Comparison of ENCODE assay signal across 16 cellular contexts in the genomic region with DNA sequence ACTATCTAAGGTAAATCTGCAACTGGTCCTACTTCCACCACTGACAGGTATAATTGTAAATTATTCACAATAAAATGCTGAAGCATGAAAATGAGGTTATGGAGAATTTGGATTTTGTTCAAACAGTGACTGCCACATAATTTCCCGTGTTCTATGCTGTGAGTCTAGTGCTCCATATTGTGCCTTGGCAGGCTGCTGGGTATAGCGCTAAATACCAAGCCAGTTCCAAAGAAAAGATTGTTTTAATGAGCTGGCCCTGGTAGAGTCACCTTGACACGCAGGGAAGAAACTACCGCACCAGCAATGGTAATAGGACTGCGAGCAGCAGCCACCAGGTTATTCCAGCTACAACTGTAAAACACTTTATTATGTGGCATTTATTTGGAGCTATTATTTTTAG.
"Had no signal": no experiment of that assay in that cellular context is flagged by ENCODE, and none has a peak within 500 bp of the region (broad histone marks: within the 10 kb centered on the region; RNA-seq: fewer than 3 reads in every experiment).

No MANE protein-coding gene starts in this region.

- H3K27me3 Mint-ChIP-seq: activated CD4-positive, alpha-beta T cell treated with anti-CD3 and anti-CD28 coated beads for 36 hours; activated CD8-positive, alpha-beta T cell treated with anti-CD3 and anti-CD28 coated beads for 36 hours; activated naive CD4-positive, alpha-beta T cell treated with anti-CD3 and anti-CD28 coated beads, Interleukin-2, amount 50 U/mL, for 24 hours; memory B cell; naive thymus-derived CD4-positive, alpha-beta T cell; stimulated activated naive B cell treated with anti-CD40 and anti-IgM and Interleukin-4, amounts not matched to agents 10 μg/mL and 1 μg/mL and 100 μg/mL, for 72 hours had no signal

- H3K9me3 ChIP-seq: adrenal gland, gastroesophageal sphincter, mucosa of descending colon, thyroid gland had no signal

- ATAC-seq: activated CD4-positive, alpha-beta T cell treated with anti-CD3 and anti-CD28 coated beads for 36 hours; activated CD8-positive, alpha-beta T cell treated with anti-CD3 and anti-CD28 coated beads for 36 hours; activated T-cell treated with anti-CD3 and anti-CD28 coated beads, Interleukin-2, amount 50 U/mL, for 4 hours; gastroesophageal sphincter; mucosa of descending colon; naive thymus-derived CD4-positive, alpha-beta T cell; stimulated activated naive B cell treated with anti-CD40 and anti-IgM and Interleukin-4, amounts not matched to agents 10 μg/mL and 1 μg/mL and 100 μg/mL, for 72 hours had no signal

- H3K4me3 Mint-ChIP-seq: activated CD4-positive, alpha-beta T cell treated with anti-CD3 and anti-CD28 coated beads for 36 hours; activated CD8-positive, alpha-beta T cell treated with anti-CD3 and anti-CD28 coated beads for 36 hours; activated naive CD4-positive, alpha-beta T cell treated with anti-CD3 and anti-CD28 coated beads, Interleukin-2, amount 50 U/mL, for 24 hours; activated T-cell treated with anti-CD3 and anti-CD28 coated beads, Interleukin-2, amount 50 U/mL, for 4 hours; memory B cell; naive thymus-derived CD4-positive, alpha-beta T cell; stimulated activated naive B cell treated with anti-CD40 and anti-IgM and Interleukin-4, amounts not matched to agents 10 μg/mL and 1 μg/mL and 100 μg/mL, for 72 hours had no signal

- H3K27me3 ChIP-seq: adrenal gland, gastroesophageal sphincter, thyroid gland had no signal

- FAIRE-seq: colon had no signal

- H3K27ac ChIP-seq: adrenal gland, gastroesophageal sphincter, thyroid gland had no signal

- H3K9me3 Mint-ChIP-seq: activated CD8-positive, alpha-beta T cell treated with anti-CD3 and anti-CD28 coated beads for 36 hours; activated naive CD4-positive, alpha-beta T cell treated with anti-CD3 and anti-CD28 coated beads, Interleukin-2, amount 50 U/mL, for 24 hours; activated T-cell treated with anti-CD3 and anti-CD28 coated beads, Interleukin-2, amount 50 U/mL, for 4 hours; memory B cell; stimulated activated naive B cell treated with anti-CD40 and anti-IgM and Interleukin-4, amounts not matched to agents 10 μg/mL and 1 μg/mL and 100 μg/mL, for 72 hours had no signal

- H3K4me3 ChIP-seq: adrenal gland, gastroesophageal sphincter, mucosa of descending colon, thyroid gland had no signal

- H3K27ac Mint-ChIP-seq: activated CD4-positive, alpha-beta T cell treated with anti-CD3 and anti-CD28 coated beads for 36 hours; activated CD8-positive, alpha-beta T cell treated with anti-CD3 and anti-CD28 coated beads for 36 hours; activated naive CD4-positive, alpha-beta T cell treated with anti-CD3 and anti-CD28 coated beads, Interleukin-2, amount 50 U/mL, for 24 hours; memory B cell; stimulated activated naive B cell treated with anti-CD40 and anti-IgM and Interleukin-4, amounts not matched to agents 10 μg/mL and 1 μg/mL and 100 μg/mL, for 72 hours had no signal

- DNase-seq: activated CD4-positive, alpha-beta T cell treated with anti-CD3 and anti-CD28 coated beads for 36 hours; activated CD8-positive, alpha-beta T cell treated with anti-CD3 and anti-CD28 coated beads for 36 hours; activated effector memory CD4-positive, alpha-beta T cell treated with anti-CD3 and anti-CD28 coated beads, Interleukin-2, amount 50 U/mL, for 16 hours; activated T-cell treated with anti-CD3 and anti-CD28 coated beads, Interleukin-2, amount 50 U/mL, for 4 hours; adrenal gland; caudate nucleus; islet precursor cell; mucosa of descending colon; naive thymus-derived CD4-positive, alpha-beta T cell; stimulated activated CD4-positive, alpha-beta T cell treated with anti-CD3 and anti-CD28 coated beads, Interleukin-4, amount 100 ng/mL, for 1 hour; stimulated activated naive B cell treated with anti-CD40 and anti-IgM and Interleukin-4, amounts not matched to agents 10 μg/mL and 1 μg/mL and 100 μg/mL, for 72 hours; thyroid gland had no signal
